In genomic region chr4:73589261-73589847, GRCh38 we compare ENCODE assay signal across 9 cellular contexts. TPM values are rescaled to one million over a fixed set of nuclear protein-coding genes. Genes with fewer than 3 reads are reported as not detected.
DNase-seq lines count a peak whose midpoint lies in the region; ATAC-seq and TF ChIP-seq lines count a peak whose summit lies in the region.
"Had no signal": no experiment of that assay in that cellular context is flagged by ENCODE, and none has a peak within 500 bp of the region (broad histone marks: within the 10 kb centered on the region; RNA-seq: fewer than 3 reads in every experiment).

No MANE protein-coding gene starts in this region.

- intact Hi-C loops in transverse colon (cut with DNase I; ENCODE audit: low total_unique reads), result no loop called here

- peaks cover 0 to 11% (median 0%) of the 10 kb centered on the region in 4 donors for H3K4me1 ChIP-seq in transverse colon
- H3K4me1 ChIP-seq: gastrocnemius medialis had no signal

- no peaks in the 10 kb centered on the region for H3K36me3 Mint-ChIP-seq in endothelial cell (ENCODE audit: low read depth, unreplicated experiment)

- DNase-seq in AG08395 (ENCODE audit: low spot score), result peak; percentile 62
- peak; percentile 86 to 91 for DNase-seq in cardiac fibroblast (ENCODE audit: low read depth in 2 of 2)
- DNase-seq in effector CD8-positive, alpha-beta T cell (lab: John Stamatoyannopoulos, UW), result no peak
- DNase-seq in transverse colon, result no peak
- no peak for DNase-seq in kidney glomerular epithelial cell (lab: John Stamatoyannopoulos, UW)
- no peak for DNase-seq in endothelial cell (ENCODE audit: low spot score)
- DNase-seq: gastrocnemius medialis had no signal

- no peaks in the 10 kb centered on the region for H3K9me3 Mint-ChIP-seq in endothelial cell (ENCODE audit: unreplicated experiment)

- H3K4me1 Mint-ChIP-seq in endothelial cell (ENCODE audit: unreplicated experiment), result no peaks in the 10 kb centered on the region

- 64 to 87% methylated on average over 4 of the region's 4 CpGs for WGBS in transverse colon (ENCODE audit: low coverage in 1 of 2), 2 donors

- ATAC-seq in GM19467 (IDR thresholded peaks at IDR 0.05; ENCODE audit: unreplicated experiment) (peak; percentile 30), HG03354 (IDR thresholded peaks at IDR 0.05; ENCODE audit: poor library complexity, severe bottlenecking, unreplicated experiment) (peak; percentile 54)

- H3K27ac Mint-ChIP-seq in endothelial cell (ENCODE audit: unreplicated experiment), result no peak overlapping the region

- H3K36me3 ChIP-seq in transverse colon, result no peaks in the 10 kb centered on the region
- H3K36me3 ChIP-seq: gastrocnemius medialis had no signal

- in situ Hi-C loops in transverse colon (cut with MboI; ENCODE audit: low pct_ligation_motif_present in 1 of 4, low pct_unique_long_range_greater_than_20kb in 1 of 4, low sequenced_read_pairs in 3 of 4), result no loop called here

- H3K4me3 Mint-ChIP-seq in endothelial cell (ENCODE audit: unreplicated experiment), result no peak overlapping the region

- TF ChIP-seq POLR2A in transverse colon (IDR thresholded peaks at IDR 0.05), result no peak

- H3K27me3 Mint-ChIP-seq in endothelial cell (ENCODE audit: unreplicated experiment), result no peaks in the 10 kb centered on the region

- TF ChIP-seq EP300 in transverse colon (IDR thresholded peaks at IDR 0.05; ENCODE audit: low read depth), result no peak

- no peaks in the 10 kb centered on the region for H3K9me3 ChIP-seq in transverse colon
- H3K9me3 ChIP-seq: gastrocnemius medialis had no signal

- no peak overlapping the region for H3K4me3 ChIP-seq in cardiac fibroblast (replicated peaks in 1 of 2; ENCODE audit: low read depth in 2 of 2, low read length in 2 of 2)
- H3K4me3 ChIP-seq in transverse colon, result no peak overlapping the region
- H3K4me3 ChIP-seq: gastrocnemius medialis had no signal

- H3K27ac ChIP-seq in transverse colon, result peak overlapping the region in 1 of 4 donors; percentile 17
- H3K27ac ChIP-seq: gastrocnemius medialis had no signal

- no peak for TF ChIP-seq CTCF in cardiac fibroblast (IDR thresholded peaks at IDR 0.05; ENCODE audit: low read depth, low read length)
- TF ChIP-seq CTCF in transverse colon (IDR thresholded peaks at IDR 0.05), result no peak
- no peak for TF ChIP-seq CTCF in endothelial cell (IDR thresholded peaks at IDR 0.05; ENCODE audit: unreplicated experiment)

- no peaks in the 10 kb centered on the region for H3K27me3 ChIP-seq in transverse colon
- H3K27me3 ChIP-seq: gastrocnemius medialis had no signal

RNA-seq across cellular contexts. Expression of gene RASSF6, which starts 30.9 kb away (rescaled TPM):
- total RNA-seq in transverse colon (10 to 100 TPM; 30.7 to 49.4 (median 41.1) TPM), endothelial cell (ENCODE audit: unreplicated experiment) (not detected)

Comparison
In these comparisons a context has a peak if more than half of its experiments do, and no peak if none do; other contexts are left out.
1. DNase-seq: peak in AG08395 (single experiment) and cardiac fibroblast (2 of 2); none in effector CD8-positive, alpha-beta T cell (single experiment), transverse colon (single experiment), kidney glomerular epithelial cell (single experiment) and endothelial cell (single experiment).
2. RNA of gene RASSF6, which starts 30.9 kb away (total RNA-seq): 30.7 to 49.4 TPM in transverse colon; not detected in endothelial cell (single experiment); every median in the first group is over 10 times any median in the second.